15 cellular contexts compared by ENCODE assay signal in genomic region chr1:54283214-54283996, GRCh38.
DNase-seq lines count a peak whose midpoint lies in the region; ATAC-seq and TF ChIP-seq lines count a peak whose summit lies in the region.
"Had no signal": no experiment of that assay in that cellular context is flagged by ENCODE, and none has a peak within 500 bp of the region (broad histone marks: within the 10 kb centered on the region; RNA-seq: fewer than 3 reads in every experiment).

No MANE protein-coding gene starts in this region.

- H3K27ac ChIP-seq in BLaER1 treated with 17β-estradiol and CSF1 and Interleukin-3, amounts not matched to agents 10 nM and 100 nM: peak overlapping the region in 5 of 11 experiments; percentile 11 to 56 (median 20); a peak in 2 of 22 replicates
- H3K27ac ChIP-seq in HEK293 (ENCODE audit: extremely low read depth, low read depth, low read length) (no peak overlapping the region), right cardiac atrium (ENCODE audit: low read length) (no peak overlapping the region)

- POLR2A ChIA-PET in HEK293 (lab: Yijun Ruan, JAX): interaction anchor here (0.7 kb wide), 1 partner anchor 69 kb away, joined by 5 read pairs; no protein-coding TSS in a partner anchor
- POLR2A ChIA-PET in activated CD4-positive, alpha-beta memory T cell treated with anti-CD3 and anti-CD28 coated beads for 36 hours (lab: Charles Lee): no interaction called here

- no peak for DNase-seq in activated CD4-positive, alpha-beta memory T cell treated with anti-CD3 and anti-CD28 coated beads for 36 hours
- DNase-seq in erythroblast (lab: John Stamatoyannopoulos, UW): peak; percentile 18 to 35
- DNase-seq in OCI-M2 (lab: John Stamatoyannopoulos, UW; ENCODE audit: unreplicated experiment): no peak
- no peak for DNase-seq in G401 (ENCODE audit: low spot score)
- DNase-seq in omental fat pad (ENCODE audit: low spot score): no peak
- no peak for DNase-seq in right cardiac atrium
- DNase-seq: activated B cell treated with CpG ODN at 0.5 μM for 24 hours, DMS79 treated with DMSO at 0.1 percent for 48 hours, NCI-H1105 treated with DMSO at 0.1 percent for 48 hours, NCI-H226, trophoblast cell had no signal

- CTCF ChIA-PET in HEK293 (lab: Yijun Ruan, JAX): interaction anchor here (0.6 kb wide), 2 partner anchors 10 to 173 kb away, joined by 3 to 5 read pairs; no protein-coding TSS in a partner anchor
- CTCF ChIA-PET in activated CD4-positive, alpha-beta memory T cell treated with anti-CD3 and anti-CD28 coated beads for 36 hours (lab: Charles Lee): interaction anchor here (0.6 to 0.7 kb wide), 2 partner anchors 11 to 101 kb away, joined by 3 to 5 read pairs; no protein-coding TSS in a partner anchor

- in situ Hi-C loops in G401 (cut with HindIII; ENCODE audit: low sequenced_read_pairs): no loop called here

- ATAC-seq in omental fat pad (ENCODE audit: low FRiP score): no peak
- no peak for ATAC-seq in right cardiac atrium
- ATAC-seq: SK-N-SH treated with all-trans-retinoic acid at 6 μM for 48 hours had no signal

- H3K9me3 Mint-ChIP-seq in activated CD4-positive, alpha-beta memory T cell treated with anti-CD3 and anti-CD28 coated beads for 36 hours: no peaks in the 10 kb centered on the region
- H3K9me3 Mint-ChIP-seq: activated B cell treated with CpG ODN at 0.5 μM for 24 hours had no signal

- H3K4me2 ChIP-seq in BLaER1 treated with 17β-estradiol and CSF1 and Interleukin-3, amounts not matched to agents 10 nM and 100 nM: peak overlapping the region; percentile 12 to 57 (median 46); a peak in 20 of 22 replicates

- H3K4me1 Mint-ChIP-seq in activated CD4-positive, alpha-beta memory T cell treated with anti-CD3 and anti-CD28 coated beads for 36 hours (ENCODE audit: low read depth): peaks cover 62% of the 10 kb centered on the region

- peaks cover 3% of the 10 kb centered on the region for H3K36me3 Mint-ChIP-seq in activated CD4-positive, alpha-beta memory T cell treated with anti-CD3 and anti-CD28 coated beads for 36 hours

- H3K4me1 ChIP-seq in BLaER1 treated with 17β-estradiol and CSF1 and Interleukin-3, amounts not matched to agents 10 nM and 100 nM: peaks cover 37 to 68% (median 59%) of the 10 kb centered on the region in 10 experiments
- H3K4me1 ChIP-seq in HEK293 (ENCODE audit: control insufficient read depth, insufficient read depth, low read length) (peaks cover 10% of the 10 kb centered on the region), right cardiac atrium (ENCODE audit: control insufficient read depth, insufficient read depth, low read length) (peaks cover 25% of the 10 kb centered on the region)

- no peaks in the 10 kb centered on the region for H3K27me3 Mint-ChIP-seq in activated CD4-positive, alpha-beta memory T cell treated with anti-CD3 and anti-CD28 coated beads for 36 hours
- H3K27me3 Mint-ChIP-seq: activated B cell treated with CpG ODN at 0.5 μM for 24 hours had no signal

- H4K20me1 ChIP-seq in BLaER1 treated with 17β-estradiol and CSF1 and Interleukin-3, amounts not matched to agents 10 nM and 100 nM: peaks cover 0 to 83% (median 8%) of the 10 kb centered on the region in 11 experiments; a peak in 12 of 22 replicates

- peaks cover 14 to 34% (median 30%) of the 10 kb centered on the region in 11 experiments for H3K36me3 ChIP-seq in BLaER1 treated with 17β-estradiol and CSF1 and Interleukin-3, amounts not matched to agents 10 nM and 100 nM
- peaks cover 0 to 29% of the 10 kb centered on the region in 2 experiments; a peak in 1 of 3 replicates for H3K36me3 ChIP-seq in HEK293 (ENCODE audit: control insufficient read depth in 2 of 2, insufficient read depth in 1 of 2, low read length in 2 of 2)
- H3K36me3 ChIP-seq: prostate gland had no signal

- 60% methylated on average over 8 of the region's 8 CpGs for WGBS in right cardiac atrium

- no peaks in the 10 kb centered on the region for H3K9me3 ChIP-seq in BLaER1 treated with 17β-estradiol and CSF1 and Interleukin-3, amounts not matched to agents 10 nM and 100 nM (replicated peaks in 1 of 11)
- H3K9me3 ChIP-seq in HEK293 (ENCODE audit: control insufficient read depth, insufficient read depth, low read depth, low read length) (no peaks in the 10 kb centered on the region), right cardiac atrium (ENCODE audit: control insufficient read depth, low read length) (no peaks in the 10 kb centered on the region)
- H3K9me3 ChIP-seq: prostate gland had no signal

- TF ChIP-seq CTCF in HEK293 (tag by site-specific recombination; IDR thresholded peaks at IDR 0.05) (no peak), omental fat pad (IDR thresholded peaks at IDR 0.05) (no peak)

- TF ChIP-seq POLR2A in erythroblast (IDR thresholded peaks at IDR 0.05; ENCODE audit: low read length): no peak

- peak overlapping the region; percentile 63 for H3K27ac Mint-ChIP-seq in activated CD4-positive, alpha-beta memory T cell treated with anti-CD3 and anti-CD28 coated beads for 36 hours
- H3K27ac Mint-ChIP-seq: activated B cell treated with CpG ODN at 0.5 μM for 24 hours had no signal

- no peak overlapping the region for H3K4me3 ChIP-seq in BLaER1 treated with 17β-estradiol and CSF1 and Interleukin-3, amounts not matched to agents 10 nM and 100 nM
- H3K4me3 ChIP-seq in HEK293 (ENCODE audit: low read depth, low read length): no peak overlapping the region
- no peak overlapping the region for H3K4me3 ChIP-seq in right cardiac atrium (ENCODE audit: low read length)
- H3K4me3 ChIP-seq: prostate gland had no signal

- H3K4me3 Mint-ChIP-seq in activated CD4-positive, alpha-beta memory T cell treated with anti-CD3 and anti-CD28 coated beads for 36 hours: no peak overlapping the region
- H3K4me3 Mint-ChIP-seq: activated B cell treated with CpG ODN at 0.5 μM for 24 hours had no signal

- H3K27me3 ChIP-seq in BLaER1 treated with 17β-estradiol and CSF1 and Interleukin-3, amounts not matched to agents 10 nM and 100 nM: no peaks in the 10 kb centered on the region
- no peaks in the 10 kb centered on the region for H3K27me3 ChIP-seq in right cardiac atrium (ENCODE audit: control insufficient read depth, insufficient read depth)

- no peak overlapping the region for H3K9ac ChIP-seq in BLaER1 treated with 17β-estradiol and CSF1 and Interleukin-3, amounts not matched to agents 10 nM and 100 nM

- intact Hi-C loops in activated CD4-positive, alpha-beta memory T cell treated with anti-CD3 and anti-CD28 coated beads for 36 hours (cut with micrococcal nuclease): loop anchor here (10.0 kb wide), 2 partner anchors 201 to 511 kb away; no protein-coding TSS in a partner anchor
- intact Hi-C loops in right cardiac atrium (cut with DNase I): no loop called here

TF ChIP-seq in HEK293, 187 proteins besides CTCF, POLR2A, EP300 and RAD21:
- TF ChIP-seq ZNF629 (tag by site-specific recombination; IDR thresholded peaks at IDR 0.05): 0 out of 2 replicates have a peak, but pooled peaks have one; percentile 16
- TF ChIP-seq SETDB1 (IDR thresholded peaks at IDR 0.05; ENCODE audit: insufficient read length, low read length): no peak
TF ChIP-seq in HEK293: peak in this region for 1.

Comparison
In these comparisons a context has a peak if more than half of its experiments do, and no peak if none do; other contexts are left out.
1. DNase-seq: peak in erythroblast (2 of 2); none in activated CD4-positive, alpha-beta memory T cell treated with anti-CD3 and anti-CD28 coated beads for 36 hours (single experiment), OCI-M2 (single experiment), G401 (single experiment), omental fat pad (single experiment) and right cardiac atrium (0 of 3).